Comparison of ENCODE assay signal across 1 cellular context in the genomic region with DNA sequence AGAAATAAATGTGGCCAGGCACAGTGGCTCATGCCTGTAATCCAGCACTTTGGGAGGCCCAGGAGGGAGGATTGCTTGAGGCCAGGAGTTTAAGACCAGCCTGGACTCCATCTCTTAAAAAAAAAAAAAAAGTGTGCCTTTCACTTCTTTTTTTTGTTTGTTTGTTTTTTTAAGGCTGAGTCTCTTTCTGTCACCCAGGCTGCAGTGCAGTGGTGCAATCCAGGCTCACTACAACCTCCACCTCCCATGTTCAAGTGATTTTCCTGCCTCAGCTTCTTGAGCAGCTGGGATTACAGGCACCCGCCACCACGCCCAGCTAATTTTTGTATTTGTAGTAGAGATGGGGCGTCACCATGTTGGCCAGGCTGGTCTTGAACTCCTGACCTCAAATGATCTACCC.
TF ChIP-seq lines count a peak whose summit lies in the region.

No MANE protein-coding gene starts in this region.

TF ChIP-seq in HEK293T, 16 proteins besides CTCF, POLR2A, EP300 and RAD21:
- 0 out of 2 replicates have a peak, but pooled peaks have one; percentile 17 for TF ChIP-seq ZNF384 (IDR thresholded peaks at IDR 0.05)
